Comparison of ENCODE assay signal across 25 cellular contexts in genomic region chr7:2095533-2095932, GRCh38.
DNase-seq lines count a peak whose midpoint lies in the region; FAIRE-seq and TF ChIP-seq lines count a peak whose summit lies in the region.
"Had no signal": no experiment of that assay in that cellular context is flagged by ENCODE, and none has a peak within 500 bp of the region (broad histone marks: within the 10 kb centered on the region; RNA-seq: fewer than 3 reads in every experiment).

No MANE protein-coding gene starts in this region.

- H3K79me1 ChIP-seq in H1 (ENCODE audit: low read depth, low read length), result peaks cover 13% of the 10 kb centered on the region
- H3K79me1 ChIP-seq in neuronal stem cell (ENCODE audit: low read depth, low read length), result peaks cover 7% of the 10 kb centered on the region

- no peak overlapping the region for H2BK20ac ChIP-seq in H1 (ENCODE audit: low read length)

- H3K23ac ChIP-seq in H1 (ENCODE audit: insufficient read length), result no peak overlapping the region
- peak overlapping the region; percentile 16 for H3K23ac ChIP-seq in neuronal stem cell (ENCODE audit: low read depth, low read length, poor library complexity)

- H4K8ac ChIP-seq in H1 (ENCODE audit: extremely low read depth, insufficient read depth, low read length) (peak overlapping the region; percentile 57; the same call in 1 of the 2 replicates), neuronal stem cell (ENCODE audit: low read depth, low read length) (no peak overlapping the region)

- no peak for TF ChIP-seq CTCF in H1 (IDR thresholded peaks at IDR 0.05; ENCODE audit: control extremely low read depth in 1 of 3, insufficient read depth in 1 of 3, low read depth in 1 of 3, low read length in 3 of 3)

- no peak overlapping the region for H3K4ac ChIP-seq in H1 (replicated peaks; ENCODE audit: insufficient read length, low read depth, low read length)
- H3K4ac ChIP-seq in neuronal stem cell (ENCODE audit: low read length), result no peak overlapping the region

- peaks cover 24 to 31% (median 24%) of the 10 kb centered on the region in 3 donors for H3K4me1 Mint-ChIP-seq in IgD-negative memory B cell

- no peaks in the 10 kb centered on the region for H3K27me3 Mint-ChIP-seq in IgD-negative memory B cell
- H3K27me3 Mint-ChIP-seq: CD8-positive, alpha-beta memory T cell had no signal

- H3K27me3 ChIP-seq in H1 (replicated peaks in 1 of 4; ENCODE audit: control insufficient read depth in 3 of 4, extremely low read depth in 1 of 4, insufficient read depth in 3 of 4, low read length in 3 of 4), result no peaks in the 10 kb centered on the region
- no peaks in the 10 kb centered on the region for H3K27me3 ChIP-seq in neuronal stem cell (ENCODE audit: control insufficient read depth in 3 of 3, insufficient read depth in 3 of 3, low read depth in 1 of 3, low read length in 3 of 3)

- H3K4me1 ChIP-seq in H1 (replicated peaks in 1 of 4; ENCODE audit: control insufficient read depth in 3 of 4, insufficient read depth in 4 of 4, low read length in 3 of 4) (no peaks in the 10 kb centered on the region), neuronal stem cell (ENCODE audit: control insufficient read depth in 2 of 2, insufficient read depth in 1 of 2, low read depth in 1 of 2, low read length in 2 of 2) (peaks cover 6 to 23% of the 10 kb centered on the region in 2 donors)

- H2BK12ac ChIP-seq in H1 (ENCODE audit: low read depth, low read length) (no peak overlapping the region), neuronal stem cell (ENCODE audit: low read length) (peak overlapping the region; percentile 47)

- no peak for TF ChIP-seq RAD21 in H1 (IDR thresholded peaks at IDR 0.05 in 1 of 2, conservative IDR thresholded peaks at IDR 0.05 in 1 of 2; ENCODE audit: low read depth in 2 of 2, low read length in 2 of 2)

- H3K14ac ChIP-seq in H1 (ENCODE audit: insufficient read length), result no peak overlapping the region
- no peak overlapping the region for H3K14ac ChIP-seq in neuronal stem cell (ENCODE audit: low read length)

- no peak overlapping the region for H4K5ac ChIP-seq in H1 (ENCODE audit: insufficient read length, low read depth, low read length)

- H3K4me3 Mint-ChIP-seq in IgD-negative memory B cell, result no peak overlapping the region
- H3K4me3 Mint-ChIP-seq: CD8-positive, alpha-beta memory T cell; GM23338 had no signal

- no peak overlapping the region for H2BK15ac ChIP-seq in H1 (ENCODE audit: low read length)
- H2BK15ac ChIP-seq in neuronal stem cell (ENCODE audit: low read length), result no peak overlapping the region

- H4K20me1 ChIP-seq in H1 (replicated peaks in 1 of 2; ENCODE audit: control insufficient read depth in 1 of 2, insufficient read depth in 2 of 2, low read length in 2 of 2), result peaks cover 4 to 6% of the 10 kb centered on the region in 2 experiments

- peaks cover 3% of the 10 kb centered on the region for H3K36me3 Mint-ChIP-seq in IgD-negative memory B cell

- no peaks in the 10 kb centered on the region for H3K23me2 ChIP-seq in H1 (ENCODE audit: low read depth, low read length)

- FAIRE-seq in H1 (lab: Jason Lieb, UNC), result no peak
- FAIRE-seq: GM18507 had no signal

- H2BK120ac ChIP-seq in H1 (replicated peaks; ENCODE audit: low read depth, low read length) (no peak overlapping the region), neuronal stem cell (ENCODE audit: low read depth, low read length) (no peak overlapping the region)

- H3K18ac ChIP-seq in H1 (ENCODE audit: extremely low read depth, low read length) (no peak overlapping the region; the same call in 1 of the 2 replicates), neuronal stem cell (ENCODE audit: low read length) (peak overlapping the region; percentile 53)

- H3K9me3 ChIP-seq in H1 (ENCODE audit: insufficient read depth in 2 of 2, low read depth in 1 of 2, low read length in 1 of 2), result no peaks in the 10 kb centered on the region
- peaks cover 4% of the 10 kb centered on the region in 2 donors for H3K9me3 ChIP-seq in neuronal stem cell (replicated peaks in 1 of 2; ENCODE audit: control insufficient read depth in 2 of 2, insufficient read depth in 1 of 2, low read depth in 1 of 2, low read length in 2 of 2)

- H2AFZ ChIP-seq in H1 (ENCODE audit: low read length) (no peak overlapping the region), neuronal stem cell (ENCODE audit: low read length) (no peak overlapping the region)
- H2AFZ ChIP-seq: GM23338 had no signal

- CTCF ChIA-PET in H1 (lab: Charles Lee; ENCODE audit: partially characterized antibody), result interaction anchor here (1.1 to 1.3 kb wide), 4 partner anchors 30 to 116 kb away, joined by 3 read pairs; no protein-coding TSS in a partner anchor

- H3K4me2 ChIP-seq in H1 (ENCODE audit: insufficient read depth in 1 of 2, low read depth in 2 of 2, low read length in 2 of 2), result no peak overlapping the region
- H3K4me2 ChIP-seq in neuronal stem cell (ENCODE audit: insufficient read depth, low read length, poor library complexity, severe bottlenecking), result no peak overlapping the region
- H3K4me2 ChIP-seq: GM23338 had no signal

- no peak for TF ChIP-seq POLR2A in H1 (IDR thresholded peaks at IDR 0.05; ENCODE audit: control extremely low read depth in 1 of 2, low read depth in 2 of 2, low read length in 2 of 2)

- no peak overlapping the region for H3K27ac ChIP-seq in H1 (ENCODE audit: low read depth, low read length)
- no peak overlapping the region for H3K27ac ChIP-seq in neuronal stem cell (replicated peaks; ENCODE audit: low read length)
- H3K27ac ChIP-seq: 22Rv1, C4-2B had no signal

- no peak overlapping the region for H3K9ac ChIP-seq in H1 (replicated peaks in 1 of 4; ENCODE audit: extremely low read depth in 1 of 4, low read depth in 3 of 4, low read length in 3 of 4)
- H3K9ac ChIP-seq in neuronal stem cell (ENCODE audit: low read depth, low read length, poor library complexity), result peak overlapping the region; percentile 38

- H3K4me3 ChIP-seq in H1 (ENCODE audit: extremely low read depth in 1 of 4, insufficient read depth in 2 of 4, low read depth in 3 of 4, low read length in 4 of 4) (no peak overlapping the region), neuronal stem cell (ENCODE audit: low read length in 2 of 2) (peak overlapping the region in 1 of 2 donors; percentile 29)
- H3K4me3 ChIP-seq: GM23338 had no signal

- TF ChIP-seq EP300 in H1 (IDR thresholded peaks at IDR 0.05; ENCODE audit: borderline replicate concordance in 1 of 2, low read depth in 2 of 2, low read length in 2 of 2), result no peak

- POLR2A ChIA-PET in H1 (lab: Charles Lee; ENCODE audit: partially characterized antibody), result interaction anchor here (0.6 kb wide), 1 partner anchor 59 kb away, joined by 3 read pairs; no protein-coding TSS in a partner anchor

- DNase-seq in NCI-H748 (lab: John Stamatoyannopoulos, UW; ENCODE audit: unreplicated experiment) (peak; percentile 73), NCI-H748 treated with DMSO at 0.1 percent for 48 hours (lab: John Stamatoyannopoulos, UW) (no peak), H1 (ENCODE audit: low read depth in 1 of 2, low spot score in 2 of 2) (no peak), neuronal stem cell (ENCODE audit: low spot score) (no peak), NOMO-1 treated with dmso at 0.1 percent for 144 hours (lab: John Stamatoyannopoulos, UW; ENCODE audit: unreplicated experiment) (no peak), NCI-H1105 (lab: John Stamatoyannopoulos, UW) (no peak), NCI-H128 (lab: John Stamatoyannopoulos, UW; ENCODE audit: unreplicated experiment) (no peak)
- DNase-seq: ACHN; CD8-positive, alpha-beta memory T cell; DMS53; GDM1; KG1; NCI-H1092; NCI-H146; NCI-H2029; NCI-H226; NCI-H524; PC-3; RPMI8226; SHP77 treated with DMSO at 0.1 percent for 48 hours had no signal

- no peaks in the 10 kb centered on the region for H3K9me3 Mint-ChIP-seq in IgD-negative memory B cell
- H3K9me3 Mint-ChIP-seq: CD8-positive, alpha-beta memory T cell had no signal

- H3K79me2 ChIP-seq in H1 (ENCODE audit: control insufficient read depth in 1 of 2, insufficient read depth in 2 of 2, low read length in 2 of 2), result no peaks in the 10 kb centered on the region

- H4K91ac ChIP-seq in H1 (replicated peaks; ENCODE audit: insufficient read length, low read length) (no peak overlapping the region), neuronal stem cell (ENCODE audit: low read depth, low read length, poor library complexity) (no peak overlapping the region)

- H3K27ac Mint-ChIP-seq in IgD-negative memory B cell, result peak overlapping the region in 2 of 3 donors; percentile 58 to 84
- H3K27ac Mint-ChIP-seq: CD8-positive, alpha-beta memory T cell had no signal

- 95% methylated on average over 10 of the region's 17 CpGs; no CpG with 5 or more reads in 1 of the 2 experiments for WGBS in H1 (ENCODE audit: extremely low coverage in 1 of 2, insufficient coverage in 1 of 2, insufficient read length in 1 of 2, insufficient replicate concordance in 2 of 2, low coverage in 1 of 2, low lambda C conversion rate in 2 of 2, missing lambda C conversion rate in 1 of 2), 2 experiments
- no CpG with 5 or more reads among the region's 17 CpGs for WGBS in neuronal stem cell (ENCODE audit: extremely low coverage in 2 of 2, insufficient read length in 2 of 2, insufficient replicate concordance in 1 of 2), 2 donors

- H2AK5ac ChIP-seq in H1 (ENCODE audit: low read depth, low read length) (no peak overlapping the region), neuronal stem cell (ENCODE audit: low read depth, low read length) (no peak overlapping the region)

- no peak overlapping the region; the same call in 1 of the 2 replicates for H2BK5ac ChIP-seq in H1 (ENCODE audit: low read depth, low read length)
- H2BK5ac ChIP-seq in neuronal stem cell (ENCODE audit: low read length), result no peak overlapping the region

- H3K36me3 ChIP-seq in H1 (ENCODE audit: control insufficient read depth in 2 of 4, insufficient read depth in 4 of 4, low read length in 3 of 4) (no peaks in the 10 kb centered on the region), neuronal stem cell (replicated peaks in 1 of 2; ENCODE audit: control insufficient read depth in 2 of 2, insufficient read depth in 2 of 2, low read length in 2 of 2) (peaks cover 1 to 8% of the 10 kb centered on the region in 2 donors)

- no peak overlapping the region for H3K56ac ChIP-seq in H1 (replicated peaks; ENCODE audit: insufficient read length, low read depth, low read length)

TF ChIP-seq in H1, 55 proteins besides CTCF, POLR2A, EP300 and RAD21 (continues in another document):
- no peak for TF ChIP-seq GABPA (IDR thresholded peaks at IDR 0.05; ENCODE audit: borderline replicate concordance, insufficient read depth, low read length)
- TF ChIP-seq JUND (IDR thresholded peaks at IDR 0.05; ENCODE audit: low read length), result no peak
- TF ChIP-seq RBBP5 (IDR thresholded peaks at IDR 0.05; ENCODE audit: borderline replicate concordance, low read depth, low read length), result no peak
- no peak for TF ChIP-seq SAP30 (IDR thresholded peaks at IDR 0.05; ENCODE audit: insufficient read depth, insufficient replicate concordance, low read length)
- TF ChIP-seq CREB1 (IDR thresholded peaks at IDR 0.05), result no peak
- TF ChIP-seq SP1 (IDR thresholded peaks at IDR 0.05; ENCODE audit: low read depth, low read length), result no peak
- TF ChIP-seq NANOG (IDR thresholded peaks at IDR 0.05; ENCODE audit: insufficient read depth, low read depth, low read length, poor library complexity, severe bottlenecking), result no peak
- no peak for TF ChIP-seq JUN (IDR thresholded peaks at IDR 0.05; ENCODE audit: low read depth, low read length)
